Comparison of ENCODE assay signal across 16 cellular contexts in the genomic region with DNA sequence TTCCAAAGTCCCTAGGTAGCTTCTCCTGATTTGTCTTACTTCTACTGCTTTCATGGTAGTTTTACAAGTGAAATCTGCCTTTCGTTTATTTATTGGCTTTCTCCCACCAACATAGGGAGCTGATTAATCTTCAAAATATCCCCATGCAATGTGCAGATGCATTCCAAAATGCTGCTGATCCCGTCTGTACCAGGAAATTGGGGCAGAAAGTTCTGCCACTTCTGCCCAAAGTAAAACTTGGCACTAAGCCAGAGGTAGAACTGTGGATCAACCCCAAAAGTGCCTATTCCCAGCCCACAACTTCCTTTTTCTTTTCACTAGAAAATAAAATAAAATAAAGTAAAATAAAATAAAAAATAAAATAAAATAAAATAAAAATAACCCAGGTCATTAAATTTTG. TPM values are rescaled to one million over a fixed set of nuclear protein-coding genes. Genes with fewer than 3 reads are reported as not detected.
DNase-seq lines count a peak whose midpoint lies in the region; ATAC-seq, FAIRE-seq and TF ChIP-seq lines count a peak whose summit lies in the region.
"Had no signal": no experiment of that assay in that cellular context is flagged by ENCODE, and none has a peak within 500 bp of the region (broad histone marks: within the 10 kb centered on the region; RNA-seq: fewer than 3 reads in every experiment).

No MANE protein-coding gene starts in this region.

- ATAC-seq in HG03108 (IDR thresholded peaks at IDR 0.05; ENCODE audit: unreplicated experiment) (no peak), HG02759 (IDR thresholded peaks at IDR 0.05; ENCODE audit: unreplicated experiment) (no peak)

- TF ChIP-seq POLR2A in GM12892 (IDR thresholded peaks at IDR 0.05; ENCODE audit: low read depth, low read length) = no peak

- no peaks in the 10 kb centered on the region for H3K36me3 ChIP-seq in BJ (ENCODE audit: control insufficient read depth, insufficient read depth, low read length)

- peak; percentile 31 for DNase-seq in BJ (ENCODE audit: low read depth)
- peak; percentile 48 for DNase-seq in LHCN-M2 (ENCODE audit: low read depth)
- DNase-seq in fibroblast of gingiva (ENCODE audit: low read depth) = peak; percentile 93
- peak; percentile 15 for DNase-seq in renal cortical epithelial cell (ENCODE audit: low read depth)
- DNase-seq in GM12892 (ENCODE audit: insufficient read length) = no peak
- DNase-seq: KBM-7, NCI-H1048, NCI-H146, NCI-H2081, NCI-H748 treated with DMSO at 0.1 percent for 48 hours, RPMI8226, SIG-M5 had no signal

- POLR2A ChIA-PET in BJ (lab: Charles Lee) = no interaction called here

- H3K4me3 ChIP-seq in BJ (ENCODE audit: low read depth, low read length) = no peak overlapping the region

- CTCF ChIA-PET in BJ (lab: Yijun Ruan, JAX) = no interaction called here

- TF ChIP-seq CTCF in BJ (IDR thresholded peaks at IDR 0.05; ENCODE audit: insufficient read depth, low read depth, low read length) = no peak

- no peaks in the 10 kb centered on the region; the same call in 1 of the 2 replicates for H3K27me3 ChIP-seq in BJ (ENCODE audit: control insufficient read depth, insufficient read depth, low read length)

- no peak for FAIRE-seq in GM12892 (lab: Jason Lieb, UNC)
- FAIRE-seq: H54, HTR-8/SVneo had no signal

RNA-seq across cellular contexts. Expression of a gene that starts 47.3 kb away (rescaled TPM):
- polyA plus RNA-seq in BJ (2011; rRNA removed) = 0.09 and 0.11 TPM in 2 replicates
- polyA minus RNA-seq in BJ (2011; rRNA and poly(A)+ RNA removed) = 0.09 TPM in 1 of 2 replicates, not detected in the other
- total RNA-seq in LHCN-M2 (2014; rRNA removed) (0.90 and 0.98 TPM in 2 replicates), renal cortical epithelial cell (2.3 and 62.4 TPM in 2 replicates)
- polyA plus RNA-seq in LHCN-M2 (2012) = 0.10 TPM
- polyA plus RNA-seq in GM12892 (2012; ENCODE audit: missing spikeins) = not detected
